In genomic region chr2:211654211-211654780, GRCh38 we compare ENCODE assay signal across 24 cellular contexts.
"Had no signal": no experiment of that assay in that cellular context is flagged by ENCODE, and none has a peak within 500 bp of the region (broad histone marks: within the 10 kb centered on the region; RNA-seq: fewer than 3 reads in every experiment).

No MANE protein-coding gene starts in this region.

- H3K4me1 ChIP-seq: colonic mucosa, esophagus squamous epithelium, gastrocnemius medialis, heart right ventricle, left lung, lower lobe of right lung had no signal

- H3K9me3 ChIP-seq: colonic mucosa, esophagus squamous epithelium, gastrocnemius medialis, heart right ventricle, left lung, lower lobe of right lung had no signal

- H3K4me3 ChIP-seq: colonic mucosa, esophagus squamous epithelium, gastrocnemius medialis, heart right ventricle, left lung, lower lobe of right lung had no signal

- H3K27ac ChIP-seq: colonic mucosa, epithelial cell of prostate, esophagus squamous epithelium, gastrocnemius medialis, heart right ventricle, left lung, lower lobe of right lung had no signal

- H3K36me3 ChIP-seq: colonic mucosa, esophagus squamous epithelium, gastrocnemius medialis, heart right ventricle, left lung, lower lobe of right lung had no signal

- H3K27me3 ChIP-seq: colonic mucosa, esophagus squamous epithelium, gastrocnemius medialis, heart right ventricle, left lung had no signal

- DNase-seq: colonic mucosa; cortex of kidney; effector CD8-positive, alpha-beta T cell; effector memory CD8-positive, alpha-beta T cell; endodermal cell; erythroblast; esophagus squamous epithelium; foreskin fibroblast; foreskin melanocyte; gastrocnemius medialis; glutamatergic neuron; head of caudate nucleus; heart right ventricle; hippocampal formation; left cardiac atrium; left lung; left ventricle myocardium superior; lower lobe of right lung; mesenchymal stem cell; midbrain had no signal

- FAIRE-seq: endometrium, islet of Langerhans, keratinocyte had no signal
